Comparison of ENCODE assay signal across 1 cellular context in genomic region chr19:45574526-45574925, GRCh38.
TF ChIP-seq lines count a peak whose summit lies in the region.

No MANE protein-coding gene starts in this region.

TF ChIP-seq in HEK293, 187 proteins besides CTCF, POLR2A, EP300 and RAD21 (continued from another document):
- no peak for TF ChIP-seq ZNF354C (tag by site-specific recombination; IDR thresholded peaks at IDR 0.05; ENCODE audit: borderline replicate concordance, low read depth)
- TF ChIP-seq ZNF16 (tag by site-specific recombination; IDR thresholded peaks at IDR 0.05; ENCODE audit: low read depth): no peak
